Comparison of ENCODE assay signal across 33 cellular contexts in the genomic region with DNA sequence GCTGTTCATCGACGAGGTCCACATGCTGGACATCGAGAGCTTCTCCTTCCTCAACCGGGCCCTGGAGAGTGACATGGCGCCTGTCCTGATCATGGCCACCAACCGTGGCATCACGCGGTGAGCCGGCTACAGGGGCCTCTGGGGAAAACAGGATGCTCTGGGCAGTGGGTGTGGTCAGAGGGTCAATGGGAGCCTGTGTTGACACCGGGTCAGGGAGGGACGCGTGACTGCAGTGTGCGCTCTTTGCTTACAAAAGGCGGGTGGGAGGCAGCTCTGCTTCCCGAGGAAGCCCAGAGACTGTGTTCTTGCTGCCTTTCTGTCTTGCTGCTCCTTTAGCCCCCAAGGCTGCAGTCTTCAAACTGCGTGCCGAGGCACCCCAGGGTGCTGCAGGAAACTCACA. TPM values are rescaled to one million over a fixed set of nuclear protein-coding genes. Genes with fewer than 3 reads are reported as not detected.
"Had no signal": no experiment of that assay in that cellular context is flagged by ENCODE, and none has a peak within 500 bp of the region (broad histone marks: within the 10 kb centered on the region; RNA-seq: fewer than 3 reads in every experiment).

No MANE protein-coding gene starts in this region.

- H3K27me3 ChIP-seq: ascending aorta, breast epithelium, cardiac muscle cell, colonic mucosa, esophagus muscularis mucosa, foreskin keratinocyte, heart right ventricle had no signal

- H3K27ac ChIP-seq: ascending aorta, breast epithelium, cardiac muscle cell, colonic mucosa, esophagus muscularis mucosa, foreskin keratinocyte, gastroesophageal sphincter, heart right ventricle had no signal

- H3K4me3 ChIP-seq: ascending aorta, breast epithelium, cardiac muscle cell, colonic mucosa, esophagus muscularis mucosa, gastroesophageal sphincter, heart right ventricle had no signal

- DNase-seq: activated CD4-positive, alpha-beta memory T cell treated with anti-CD3 and anti-CD28 coated beads for 36 hours; activated CD4-positive, alpha-beta T cell treated with anti-CD3 and anti-CD28 coated beads for 36 hours; activated CD4-positive, alpha-beta T cell treated with anti-CD3 and anti-CD28 coated beads, Interleukin-2, amount 10 ng/mL, durations not matched to agents 24 days and 14 days; activated CD4-positive, CD25-positive, alpha-beta regulatory T cell; activated CD4-positive, CD25-positive, alpha-beta regulatory T cell treated with anti-CD3 and anti-CD28 coated beads, Interleukin-2, amount 50 U/mL, for 72 hours; activated CD8-positive, alpha-beta memory T cell treated with anti-CD3 and anti-CD28 coated beads, Interleukin-2, amount 10 ng/mL, durations not matched to agents 7 days and 5 days; activated CD8-positive, alpha-beta memory T cell treated with anti-CD3 and anti-CD28 coated beads, Interleukin-2, amount 50 U/mL, for 4 hours; activated CD8-positive, alpha-beta T cell treated with anti-CD3 and anti-CD28 coated beads, Interleukin-2, amount 10 ng/mL, durations not matched to agents 7 days and 5 days; activated gamma-delta T cell; activated naive CD4-positive, alpha-beta T cell; activated naive CD4-positive, alpha-beta T cell treated with anti-CD3 and anti-CD28 coated beads, Interleukin-2, amount 10 ng/mL, durations not matched to agents 7 days and 5 days; activated naive CD8-positive, alpha-beta T cell treated with anti-CD3 and anti-CD28 coated beads, Interleukin-2, amount 10 ng/mL, durations not matched to agents 7 days and 5 days; activated T-cell treated with anti-CD3 and anti-CD28 coated beads, Interleukin-2, amount 50 U/mL, for 1 hour; activated T-cell treated with anti-CD3 and anti-CD28 coated beads, Interleukin-2, amount 50 U/mL, for 48 hours; central memory CD4-positive, alpha-beta T cell; cerebellar nuclear complex; colonic mucosa; effector CD8-positive, alpha-beta T cell; foreskin keratinocyte; heart right ventricle; T-helper 2 cell had no signal

- ATAC-seq: activated CD4-positive, alpha-beta T cell treated with anti-CD3 and anti-CD28 coated beads for 36 hours; activated CD8-positive, alpha-beta memory T cell treated with anti-CD3 and anti-CD28 coated beads, Interleukin-2, amount 10 ng/mL, durations not matched to agents 7 days and 5 days; activated CD8-positive, alpha-beta T cell treated with anti-CD3 and anti-CD28 coated beads, Interleukin-2, amount 10 ng/mL, durations not matched to agents 7 days and 5 days; activated naive CD4-positive, alpha-beta T cell treated with anti-CD3 and anti-CD28 coated beads, Interleukin-2, amount 50 U/mL, for 72 hours; foreskin keratinocyte; gastroesophageal sphincter; heart right ventricle had no signal

- H3K36me3 ChIP-seq: colonic mucosa had no signal

- H3K4me1 ChIP-seq: ascending aorta, breast epithelium, colonic mucosa, esophagus muscularis mucosa, foreskin keratinocyte, gastroesophageal sphincter, heart right ventricle had no signal

- H3K9me3 ChIP-seq: ascending aorta, breast epithelium, colonic mucosa, esophagus muscularis mucosa, gastroesophageal sphincter, heart right ventricle had no signal

RNA-seq across cellular contexts. Expression of gene LHB, which starts 5.7 kb away (rescaled TPM):
- total RNA-seq: activated CD4-positive, alpha-beta T cell treated with anti-CD3 and anti-CD28 coated beads, Interleukin-2, amount 10 ng/mL, durations not matched to agents 24 days and 14 days; activated CD8-positive, alpha-beta memory T cell treated with anti-CD3 and anti-CD28 coated beads for 36 hours; activated CD8-positive, alpha-beta memory T cell treated with anti-CD3 and anti-CD28 coated beads, Interleukin-2, amount 10 ng/mL, durations not matched to agents 7 days and 5 days; activated CD8-positive, alpha-beta T cell treated with anti-CD3 and anti-CD28 coated beads, Interleukin-2, amount 10 ng/mL, durations not matched to agents 7 days and 5 days; activated naive CD4-positive, alpha-beta T cell treated with anti-CD3 and anti-CD28 coated beads, Interleukin-2, amount 50 U/mL, for 72 hours; activated naive CD8-positive, alpha-beta T cell treated with anti-CD3 and anti-CD28 coated beads, Interleukin-2, amount 10 ng/mL, durations not matched to agents 7 days and 5 days; ascending aorta; breast epithelium; colonic mucosa; dermis microvascular lymphatic vessel endothelial cell; endothelial cell of umbilical vein; esophagus muscularis mucosa; gastroesophageal sphincter; heart right ventricle; T-helper 1 cell treated with Interleukin-12 subunit alpha and Interleukin-12 subunit beta and Interleukin-4 antibody, amounts not matched to agents 30 ng/mL and 1 ng/mL, for 36 hours had no signal
- polyA plus RNA-seq: cardiac muscle cell, heart right ventricle had no signal

RNA-seq across cellular contexts. Expression of gene CGB3, which starts 12.9 kb away (rescaled TPM):
- total RNA-seq: activated CD4-positive, alpha-beta memory T cell treated with anti-CD3 and anti-CD28 coated beads for 36 hours; activated CD4-positive, alpha-beta T cell treated with anti-CD3 and anti-CD28 coated beads for 36 hours; activated CD4-positive, alpha-beta T cell treated with anti-CD3 and anti-CD28 coated beads, Interleukin-2, amount 10 ng/mL, durations not matched to agents 24 days and 14 days; activated CD8-positive, alpha-beta memory T cell treated with anti-CD3 and anti-CD28 coated beads for 36 hours; activated CD8-positive, alpha-beta memory T cell treated with anti-CD3 and anti-CD28 coated beads, Interleukin-2, amount 10 ng/mL, durations not matched to agents 7 days and 5 days; activated CD8-positive, alpha-beta T cell treated with anti-CD3 and anti-CD28 coated beads, Interleukin-2, amount 10 ng/mL, durations not matched to agents 7 days and 5 days; activated naive CD4-positive, alpha-beta T cell treated with anti-CD3 and anti-CD28 coated beads, Interleukin-2, amount 50 U/mL, for 72 hours; activated naive CD8-positive, alpha-beta T cell treated with anti-CD3 and anti-CD28 coated beads, Interleukin-2, amount 10 ng/mL, durations not matched to agents 7 days and 5 days; ascending aorta; breast epithelium; cardiac muscle cell; colonic mucosa; dermis microvascular lymphatic vessel endothelial cell; endothelial cell of umbilical vein; epithelial cell of proximal tubule; esophagus muscularis mucosa; foreskin keratinocyte; gastroesophageal sphincter; glomerular endothelial cell; heart right ventricle; T-helper 1 cell treated with Interleukin-12 subunit alpha and Interleukin-12 subunit beta and Interleukin-4 antibody, amounts not matched to agents 30 ng/mL and 1 ng/mL, for 36 hours had no signal
- polyA plus RNA-seq: cardiac muscle cell, endothelial cell of umbilical vein, foreskin keratinocyte, heart right ventricle had no signal

RNA-seq across cellular contexts. Expression of gene CGB2, which starts 20.5 kb away (rescaled TPM):
- total RNA-seq: activated CD4-positive, alpha-beta memory T cell treated with anti-CD3 and anti-CD28 coated beads for 36 hours; activated CD4-positive, alpha-beta T cell treated with anti-CD3 and anti-CD28 coated beads, Interleukin-2, amount 10 ng/mL, durations not matched to agents 24 days and 14 days; activated CD8-positive, alpha-beta memory T cell treated with anti-CD3 and anti-CD28 coated beads for 36 hours; activated CD8-positive, alpha-beta memory T cell treated with anti-CD3 and anti-CD28 coated beads, Interleukin-2, amount 10 ng/mL, durations not matched to agents 7 days and 5 days; activated CD8-positive, alpha-beta T cell treated with anti-CD3 and anti-CD28 coated beads, Interleukin-2, amount 10 ng/mL, durations not matched to agents 7 days and 5 days; activated naive CD4-positive, alpha-beta T cell treated with anti-CD3 and anti-CD28 coated beads, Interleukin-2, amount 50 U/mL, for 72 hours; activated naive CD8-positive, alpha-beta T cell treated with anti-CD3 and anti-CD28 coated beads, Interleukin-2, amount 10 ng/mL, durations not matched to agents 7 days and 5 days; ascending aorta; breast epithelium; cardiac muscle cell; colonic mucosa; dermis microvascular lymphatic vessel endothelial cell; endothelial cell of umbilical vein; epithelial cell of proximal tubule; esophagus muscularis mucosa; foreskin keratinocyte; gastroesophageal sphincter; glomerular endothelial cell; heart right ventricle; T-helper 1 cell treated with Interleukin-12 subunit alpha and Interleukin-12 subunit beta and Interleukin-4 antibody, amounts not matched to agents 30 ng/mL and 1 ng/mL, for 36 hours had no signal
- polyA plus RNA-seq: cardiac muscle cell, endothelial cell of umbilical vein, foreskin keratinocyte, heart right ventricle had no signal
